Comparison of ENCODE assay signal across 8 cellular contexts in genomic region chr22:31080164-31080847, GRCh38. TPM values are rescaled to one million over a fixed set of nuclear protein-coding genes. Genes with fewer than 3 reads are reported as not detected.
DNase-seq lines count a peak whose midpoint lies in the region; ATAC-seq, FAIRE-seq and TF ChIP-seq lines count a peak whose summit lies in the region.

No MANE protein-coding gene starts in this region.

- TF ChIP-seq EP300 in GM12878 (IDR thresholded peaks at IDR 0.05; ENCODE audit: borderline replicate concordance in 1 of 2, control insufficient read depth in 1 of 2, low read depth in 2 of 2, low read length in 2 of 2), result no peak

- H3K36me3 ChIP-seq in GM23338 (ENCODE audit: insufficient read depth), result no peaks in the 10 kb centered on the region
- H3K36me3 ChIP-seq in GM12878 (ENCODE audit: control insufficient read depth in 2 of 2, insufficient read depth in 2 of 2, low read length in 1 of 2), result no peaks in the 10 kb centered on the region

- no peak overlapping the region for H2AFZ ChIP-seq in GM23338
- peak overlapping the region; percentile 95 for H2AFZ ChIP-seq in GM12878 (ENCODE audit: control insufficient read depth, low read depth, low read length)

- H3K27me3 ChIP-seq in GM23338 (ENCODE audit: insufficient read depth) (peaks cover 9% of the 10 kb centered on the region), GM12878 (replicated peaks in 1 of 2; ENCODE audit: control insufficient read depth in 2 of 2, insufficient read depth in 2 of 2, low read length in 1 of 2) (no peaks in the 10 kb centered on the region)

- H3K4me3 Mint-ChIP-seq in GM23338 (peak overlapping the region; percentile 87), memory B cell (peak overlapping the region; percentile 94)

- in situ Hi-C loops in GM12878 (cut with MboI), result loop anchor here (5.0 kb wide), 1 partner anchor 113 kb away; the partner anchor contains the start of genes MORC2 and TUG1

- intact Hi-C loops in GM12878 (cut with micrococcal nuclease; ENCODE audit: unreplicated experiment), result loop anchor here (5.0 to 10.0 kb wide), 4 partner anchors 108 to 446 kb away; partner anchors contain the start of genes PIK3IP1 and SLC35E4

- no peak for TF ChIP-seq RAD21 in GM12878 (IDR thresholded peaks at IDR 0.05; ENCODE audit: insufficient read depth, low read depth, low read length)

- FAIRE-seq in GM12878 (lab: Jason Lieb, UNC), result no peak

- H3K27ac ChIP-seq in 22Rv1 (peak overlapping the region; percentile 75), GM23338 (ENCODE audit: low read depth) (no peak overlapping the region), GM12878 (ENCODE audit: control insufficient read depth, insufficient read depth) (peak overlapping the region; percentile 71; the same call in 1 of the 2 replicates)

- H3K36me3 Mint-ChIP-seq in GM23338 (ENCODE audit: low read depth) (no peaks in the 10 kb centered on the region; the same call in 2 of the 3 replicates), memory B cell (no peaks in the 10 kb centered on the region)

- H3K9me2 ChIP-seq in GM23338 (ENCODE audit: insufficient read depth), result no peaks in the 10 kb centered on the region

- H3K9me3 ChIP-seq in GM12878 (replicated peaks; ENCODE audit: control insufficient read depth, insufficient read depth, low read length), result no peaks in the 10 kb centered on the region

- H3K4me2 ChIP-seq in GM23338 (peak overlapping the region; percentile 100), GM12878 (ENCODE audit: control insufficient read depth, insufficient read depth) (peak overlapping the region; percentile 98)

- H3K9ac ChIP-seq in GM12878 (ENCODE audit: control insufficient read depth, insufficient read depth, low read length), result peak overlapping the region; percentile 75; the same call in 1 of the 2 replicates

- POLR2A ChIA-PET in GM12878 (lab: Charles Lee), result interaction anchor here (0.6 to 1.3 kb wide), 3 partner anchors 111 to 210 kb away, joined by 3 to 5 read pairs (median 3); partner anchors contain the start of gene TUG1

- H3K4me1 Mint-ChIP-seq in GM23338 (peaks cover 37% of the 10 kb centered on the region), memory B cell (peaks cover 26% of the 10 kb centered on the region)

- peaks cover 12% of the 10 kb centered on the region for H3K79me2 ChIP-seq in GM23338 (replicated peaks; ENCODE audit: insufficient read depth)
- H3K79me2 ChIP-seq in GM12878 (ENCODE audit: control insufficient read depth, insufficient read depth, low read length), result peaks cover 11% of the 10 kb centered on the region

- H3K4me3 ChIP-seq in GM23338 (peak overlapping the region; percentile 66), GM12878 (peak overlapping the region; percentile 80)

- peak; percentile 16 for DNase-seq in GM23338 (ENCODE audit: low spot score)
- no peak for DNase-seq in GM12878 (ENCODE audit: low read depth, low spot score)
- DNase-seq in memory B cell (ENCODE audit: low spot score in 2 of 2), result no peak
- DNase-seq in DMS114 treated with DMSO at 0.1 percent for 48 hours (lab: John Stamatoyannopoulos, UW; ENCODE audit: unreplicated experiment), result no peak
- no peak for DNase-seq in NCI-H1105 (lab: John Stamatoyannopoulos, UW)

- 20% methylated on average over 5 of the region's 5 CpGs for WGBS in GM12878 (ENCODE audit: insufficient coverage, insufficient replicate concordance, low lambda C conversion rate, missing lambda C conversion rate)

- TF ChIP-seq POLR2A in GM12878 (IDR thresholded peaks at IDR 0.05; ENCODE audit: low read depth, low read length), result no peak

- peaks cover 7% of the 10 kb centered on the region; the same call in 1 of the 2 replicates for H3F3A ChIP-seq in GM23338 (replicated peaks; ENCODE audit: low read depth)

- RAD21 ChIA-PET in GM12878 (lab: Charles Lee; ENCODE audit: unreplicated experiment), result interaction anchor here (0.6 to 1.2 kb wide), 5 partner anchors 27 to 446 kb away, joined by 3 to 6 read pairs (median 4); partner anchors contain the start of genes MORC2, SELENOM and TUG1

- CTCF ChIA-PET in GM12878 (lab: Yijun Ruan, JAX), result interaction anchor here (0.6 to 7.9 kb wide), 5 partner anchors 16 to 317 kb away, joined by 3 to 59 read pairs (median 4); no protein-coding TSS in a partner anchor

- H4K20me1 ChIP-seq in GM23338 (replicated peaks; ENCODE audit: insufficient read depth) (peaks cover 4% of the 10 kb centered on the region; the same call in 1 of the 2 replicates), GM12878 (ENCODE audit: control insufficient read depth, insufficient read depth) (no peaks in the 10 kb centered on the region)

- H3K4me1 ChIP-seq in GM23338 (ENCODE audit: insufficient read depth) (peaks cover 21% of the 10 kb centered on the region), GM12878 (ENCODE audit: control insufficient read depth, insufficient read depth, low read length) (peaks cover 25% of the 10 kb centered on the region)

- SMC1A ChIA-PET in GM12878 (lab: Charles Lee; ENCODE audit: uncharacterized antibody, unreplicated experiment), result interaction anchor here (1.1 to 1.4 kb wide), 2 partner anchors 106 to 112 kb away, joined by 3 to 4 read pairs; partner anchors contain the start of genes MORC2 and TUG1

- H3K9me3 Mint-ChIP-seq in GM23338 (no peaks in the 10 kb centered on the region), memory B cell (no peaks in the 10 kb centered on the region)

- H3K27ac Mint-ChIP-seq in GM23338, result peak overlapping the region; percentile 98
- peak overlapping the region; percentile 78 for H3K27ac Mint-ChIP-seq in memory B cell

- BruUV-seq in GM12878 (replicated peaks; lab: Mats Ljungman, UMichigan), result no TSS peak

- H3K27me3 Mint-ChIP-seq in GM23338 (ENCODE audit: insufficient read depth, low read depth, poor library complexity) (peaks cover 24% of the 10 kb centered on the region), memory B cell (no peaks in the 10 kb centered on the region)

- TF ChIP-seq CTCF in 22Rv1 (IDR thresholded peaks at IDR 0.05) (no peak), GM23338 (conservative IDR thresholded peaks at IDR 0.05; ENCODE audit: low read depth in 2 of 2) (no peak), GM12878 (IDR thresholded peaks at IDR 0.05 in 2 of 3, conservative IDR thresholded peaks at IDR 0.05 in 1 of 3; ENCODE audit: control insufficient read depth in 2 of 3, extremely low read depth in 1 of 3, insufficient read depth in 1 of 3, low read depth in 3 of 3, low read length in 3 of 3) (no peak)

- ATAC-seq in GM23338 (no peak), GM12878 (no peak), memory B cell (ENCODE audit: low read depth) (no peak), HG03521 (IDR thresholded peaks at IDR 0.05; ENCODE audit: unreplicated experiment) (no peak), GM21381 (IDR thresholded peaks at IDR 0.05; ENCODE audit: unreplicated experiment) (no peak)

RNA-seq across cellular contexts. Expression of gene SMTN, which starts 0.8 kb away (rescaled TPM):
- total RNA-seq in GM23338 (2014; rRNA removed; shearing (Covaris generic)), result 16.3 and 27.4 TPM in 2 replicates
- polyA plus RNA-seq in GM23338 (2016; fragmentation: Nextera tagmentation; extraction: Ambion mirVana), result 32.2 and 34.0 TPM in 2 replicates
- total RNA-seq in GM12878 (2013; cell fraction: nucleolus; rRNA removed), result 15.6 and 17.7 TPM in 2 replicates
- 7.7 and 10.2 TPM in 2 replicates for total RNA-seq in GM12878 (2014; rRNA removed)
- 2.1 and 3.7 TPM in 2 replicates for total RNA-seq in GM12878 (2014; rRNA removed; fragmentation: Illumina TruSeq; extraction: Trizol)
- 19.8 and 21.9 TPM in 2 replicates for total RNA-seq in GM12878 (2021)
- 4.3 TPM for polyA plus RNA-seq in GM12878 (2011; ENCODE audit: low read depth)
- 3.2 and 4.7 TPM in 2 replicates for polyA plus RNA-seq in GM12878 (2011; rRNA removed)
- 7.2 TPM in 2 replicates for polyA plus RNA-seq in GM12878 (2011; cell fraction: cytosol; rRNA removed)
- polyA plus RNA-seq in GM12878 (2011; cell fraction: nucleus; rRNA removed), result 35.7 and 50.1 TPM in 2 replicates
- polyA plus RNA-seq in GM12878 (2012), result 8.1 and 9.6 TPM in 2 replicates
- polyA plus RNA-seq in GM12878 (2014; fragmentation: Illumina TruSeq; extraction: Trizol), result 1.7 and 3.0 TPM in 2 replicates
- 1 to 10 TPM in 1 of 2 experiments, under 1 TPM in 1; 0.92 to 2.6 TPM for polyA plus RNA-seq in GM12878 (2014; fragmentation: Nextera tagmentation; extraction: Ambion mirVana)
- polyA plus RNA-seq in GM12878 (2014; rRNA removed), result 4.9 and 8.2 TPM in 2 replicates
- polyA plus RNA-seq in GM12878 (2016; fragmentation: Nextera tagmentation; extraction: Ambion mirVana), result 10 to 100 TPM; 16.4 to 20.9 TPM
- polyA minus RNA-seq in GM12878 (2011; rRNA and poly(A)+ RNA removed), result 4.6 and 7.0 TPM in 2 replicates
- polyA minus RNA-seq in GM12878 (2011; cell fraction: cytosol; rRNA and poly(A)+ RNA removed), result 3.4 and 6.3 TPM in 2 replicates
- 20.2 and 25.1 TPM in 2 replicates for polyA minus RNA-seq in GM12878 (2011; cell fraction: nucleus; rRNA and poly(A)+ RNA removed)

RNA-seq across cellular contexts. Expression of gene SELENOM, which starts 27.1 kb away (rescaled TPM):
- 44.9 and 67.6 TPM in 2 replicates for total RNA-seq in GM23338 (2014; rRNA removed; shearing (Covaris generic))
- polyA plus RNA-seq in GM23338 (2016; fragmentation: Nextera tagmentation; extraction: Ambion mirVana) (49.7 and 50.8 TPM in 2 replicates), GM12878 (2011; rRNA removed) (0.78 and 1.2 TPM in 2 replicates), GM12878 (2014; fragmentation: Illumina TruSeq; extraction: Trizol) (0.24 and 0.93 TPM in 2 replicates), GM12878 (2014; fragmentation: Nextera tagmentation; extraction: Ambion mirVana) (1 to 10 TPM in 1 of 2 experiments, under 1 TPM in 1; 0.80 to 1.3 TPM), GM12878 (2014; rRNA removed) (5.6 and 8.3 TPM in 2 replicates), GM12878 (2016; fragmentation: Nextera tagmentation; extraction: Ambion mirVana) (1 to 10 TPM; 3.8 to 5.2 TPM)
- 1.2 TPM in 2 replicates for total RNA-seq in GM12878 (2013; cell fraction: nucleolus; rRNA removed)
- total RNA-seq in GM12878 (2014; rRNA removed) (2.3 and 3.3 TPM in 2 replicates), GM12878 (2014; rRNA removed; fragmentation: Illumina TruSeq; extraction: Trizol) (1.3 and 1.7 TPM in 2 replicates), GM12878 (2021) (2.2 and 2.8 TPM in 2 replicates)
- polyA plus RNA-seq in GM12878 (2011; ENCODE audit: low read depth), result 3.1 TPM
- polyA plus RNA-seq in GM12878 (2011; cell fraction: cytosol; rRNA removed), result 4.0 and 4.2 TPM in 2 replicates
- 2.2 and 3.1 TPM in 2 replicates for polyA plus RNA-seq in GM12878 (2011; cell fraction: nucleus; rRNA removed)
- polyA plus RNA-seq in GM12878 (2012), result 7.1 and 7.2 TPM in 2 replicates
- 0.88 TPM in 1 of 2 replicates, not detected in the other for polyA minus RNA-seq in GM12878 (2011; rRNA and poly(A)+ RNA removed)
- 1.3 TPM in 1 of 2 replicates, not detected in the other for polyA minus RNA-seq in GM12878 (2011; cell fraction: cytosol; rRNA and poly(A)+ RNA removed)
- polyA minus RNA-seq in GM12878 (2011; cell fraction: nucleus; rRNA and poly(A)+ RNA removed), result 1.3 and 2.3 TPM in 2 replicates

RNA-seq across cellular contexts. Expression of gene INPP5J, which starts 42.5 kb away (rescaled TPM):
- total RNA-seq in GM23338 (2014; rRNA removed; shearing (Covaris generic)), result 11.2 and 14.5 TPM in 2 replicates
- polyA plus RNA-seq in GM23338 (2016; fragmentation: Nextera tagmentation; extraction: Ambion mirVana), result 4.8 and 5.3 TPM in 2 replicates
- not detected in 2 replicates for total RNA-seq in GM12878 (2013; cell fraction: nucleolus; rRNA removed)
- 1.7 TPM in 2 replicates for total RNA-seq in GM12878 (2014; rRNA removed)
- 1.2 and 1.3 TPM in 2 replicates for total RNA-seq in GM12878 (2014; rRNA removed; fragmentation: Illumina TruSeq; extraction: Trizol)
- 1.9 and 2.6 TPM in 2 replicates for total RNA-seq in GM12878 (2021)
- not detected for polyA plus RNA-seq in GM12878 (2011; ENCODE audit: low read depth)
- 0.07 and 0.26 TPM in 2 replicates for polyA plus RNA-seq in GM12878 (2011; rRNA removed)
- 0.28 and 0.43 TPM in 2 replicates for polyA plus RNA-seq in GM12878 (2011; cell fraction: cytosol; rRNA removed)
- polyA plus RNA-seq in GM12878 (2011; cell fraction: nucleus; rRNA removed), result 0.23 and 0.42 TPM in 2 replicates
- 0.30 and 0.55 TPM in 2 replicates for polyA plus RNA-seq in GM12878 (2012)
- 0.44 and 1.7 TPM in 2 replicates for polyA plus RNA-seq in GM12878 (2014; fragmentation: Illumina TruSeq; extraction: Trizol)
- polyA plus RNA-seq in GM12878 (2014; fragmentation: Nextera tagmentation; extraction: Ambion mirVana), result under 1 TPM in 1 of 2 experiments, not detected in 1; 0.18 TPM
- 2.2 and 2.8 TPM in 2 replicates for polyA plus RNA-seq in GM12878 (2014; rRNA removed)
- 1 to 10 TPM; 1.1 to 1.5 TPM for polyA plus RNA-seq in GM12878 (2016; fragmentation: Nextera tagmentation; extraction: Ambion mirVana)
- 0.15 and 0.26 TPM in 2 replicates for polyA minus RNA-seq in GM12878 (2011; rRNA and poly(A)+ RNA removed)
- polyA minus RNA-seq in GM12878 (2011; cell fraction: cytosol; rRNA and poly(A)+ RNA removed), result not detected in 2 replicates
- not detected in 2 replicates for polyA minus RNA-seq in GM12878 (2011; cell fraction: nucleus; rRNA and poly(A)+ RNA removed)

Comparison
In these comparisons a context has a peak if more than half of its experiments do, and no peak if none do; other contexts are left out.
1. RNA of gene SELENOM, which starts 27.1 kb away (total RNA-seq): 44.9 to 67.6 TPM in GM23338; 1.2 to 3.3 TPM in GM12878; every median in the first group is over 10 times any median in the second.